In genomic region chr17:49456172-49456965, GRCh38 we compare ENCODE assay signal across 14 cellular contexts. TPM values are rescaled to one million over a fixed set of nuclear protein-coding genes. Genes with fewer than 3 reads are reported as not detected.
A peak's percentile ranks its signal among the peaks of the same experiment; 100 is the strongest.
DNase-seq lines count a peak whose midpoint lies in the region; ATAC-seq, FAIRE-seq and TF ChIP-seq lines count a peak whose summit lies in the region.
"Had no signal": no experiment of that assay in that cellular context is flagged by ENCODE, and none has a peak within 500 bp of the region (broad histone marks: within the 10 kb centered on the region; RNA-seq: fewer than 3 reads in every experiment).

No MANE protein-coding gene starts in this region.

- no peaks in the 10 kb centered on the region for H3K79me2 ChIP-seq in OCI-LY7 (ENCODE audit: insufficient read depth, low read depth, low read length)

- H3K27me3 ChIP-seq in left lung: peaks cover 5 to 64% of the 10 kb centered on the region in 2 donors

- no peak overlapping the region for H3K27ac ChIP-seq in left lung
- no peak overlapping the region for H3K27ac ChIP-seq in OCI-LY7 (ENCODE audit: low read depth, low read length, poor library complexity, severe bottlenecking)

- intact Hi-C loops in left lung (cut with DNase I) (no loop called here), OCI-LY7 (cut with micrococcal nuclease; ENCODE audit: unreplicated experiment) (no loop called here)

- no peak overlapping the region for H3K4me2 ChIP-seq in OCI-LY7 (ENCODE audit: low read length)

- H3K9me2 ChIP-seq in OCI-LY7 (ENCODE audit: insufficient read depth, low read length): no peaks in the 10 kb centered on the region

- TF ChIP-seq CTCF in left lung (IDR thresholded peaks at IDR 0.05) (no peak), OCI-LY7 (conservative IDR thresholded peaks at IDR 0.05; ENCODE audit: low read length) (no peak)

- no peaks in the 10 kb centered on the region for H4K20me1 ChIP-seq in OCI-LY7 (ENCODE audit: insufficient read depth, low read length)

- H3K9me3 ChIP-seq in left lung (no peaks in the 10 kb centered on the region), OCI-LY7 (ENCODE audit: low read length) (no peaks in the 10 kb centered on the region)

- H3K36me3 ChIP-seq in left lung (no peaks in the 10 kb centered on the region), OCI-LY7 (ENCODE audit: insufficient read depth, low read length) (no peaks in the 10 kb centered on the region)

- POLR2A ChIA-PET in OCI-LY7 (lab: Charles Lee): no interaction called here

- FAIRE-seq in HTR-8/SVneo (lab: Jason Lieb, UNC): peak; percentile 97

- no peak overlapping the region for H2AFZ ChIP-seq in OCI-LY7 (ENCODE audit: low read length)

- ATAC-seq in left lung: peak; percentile 57
- ATAC-seq: stimulated activated naive B cell treated with anti-CD40 and anti-IgM and Interleukin-4, amounts not matched to agents 10 μg/mL and 1 μg/mL and 100 μg/mL, for 72 hours had no signal

- no TSS peak for BruUV-seq in OCI-LY7 (replicated peaks; lab: Mats Ljungman, UMichigan)

- CTCF ChIA-PET in OCI-LY7 (lab: Charles Lee; ENCODE audit: unreplicated experiment): interaction anchor here (0.5 kb wide), 1 partner anchor 434 kb away, joined by 3 read pairs; no protein-coding TSS in a partner anchor

- H3K4me3 ChIP-seq in left lung: no peak overlapping the region
- H3K4me3 ChIP-seq in OCI-LY7 (ENCODE audit: low read depth, low read length, poor library complexity, severe bottlenecking): no peak overlapping the region

- no peaks in the 10 kb centered on the region for H3K4me1 ChIP-seq in left lung
- no peaks in the 10 kb centered on the region for H3K4me1 ChIP-seq in OCI-LY7 (ENCODE audit: insufficient read depth, low read length, poor library complexity, severe bottlenecking)

- DNase-seq in AG20443 (ENCODE audit: low spot score): peak; percentile 93
- peak; percentile 67 for DNase-seq in HTR-8/SVneo (ENCODE audit: insufficient read length, low spot score)
- peak; percentile 45 for DNase-seq in amniotic stem cell (lab: John Stamatoyannopoulos, UW)
- peak in 1 of 2 donors; percentile 47 for DNase-seq in left lung
- no peak for DNase-seq in NCI-H2029 (lab: John Stamatoyannopoulos, UW)
- no peak for DNase-seq in OCI-LY7 (ENCODE audit: low spot score)
- no peak for DNase-seq in COLO668 (lab: John Stamatoyannopoulos, UW; ENCODE audit: unreplicated experiment)
- no peak for DNase-seq in putamen (ENCODE audit: low spot score)
- DNase-seq: DMS79 treated with DMSO at 0.1 percent for 48 hours; erythroblast; H7; NCI-H2171; stimulated activated naive B cell treated with anti-CD40 and anti-IgM and Interleukin-4, amounts not matched to agents 10 μg/mL and 1 μg/mL and 100 μg/mL, for 72 hours had no signal

RNA-seq across cellular contexts. Expression of gene NGFR, which starts 38.7 kb away (rescaled TPM):
- 1 to 10 TPM; 2.7 to 3.8 TPM for total RNA-seq in left lung
- 0.13 and 1.1 TPM in 2 replicates for total RNA-seq in OCI-LY7 (2014; rRNA removed; shearing (Covaris generic))
- 0.10 and 0.17 TPM in 2 replicates for total RNA-seq in OCI-LY7 (2022)
- total RNA-seq: activated CD8-positive, alpha-beta memory T cell treated with anti-CD3 and anti-CD28 coated beads for 36 hours had no signal

RNA-seq across cellular contexts. Expression of gene PHB1, which starts 41.7 kb away (rescaled TPM):
- total RNA-seq in left lung (100 to 1,000 TPM; 146 to 171 TPM), OCI-LY7 (2022) (175 and 217 TPM in 2 replicates)
- total RNA-seq in OCI-LY7 (2014; rRNA removed; shearing (Covaris generic)): 131 and 137 TPM in 2 replicates

Comparison
In these comparisons a context has a peak if more than half of its experiments do, and no peak if none do; other contexts are left out.
1. DNase-seq: peak in AG20443 (single experiment), HTR-8/SVneo (single experiment) and amniotic stem cell (single experiment); none in NCI-H2029 (single experiment), OCI-LY7 (single experiment), COLO668 (single experiment) and putamen (single experiment).